Comparison of ENCODE assay signal across 17 cellular contexts in the genomic region with DNA sequence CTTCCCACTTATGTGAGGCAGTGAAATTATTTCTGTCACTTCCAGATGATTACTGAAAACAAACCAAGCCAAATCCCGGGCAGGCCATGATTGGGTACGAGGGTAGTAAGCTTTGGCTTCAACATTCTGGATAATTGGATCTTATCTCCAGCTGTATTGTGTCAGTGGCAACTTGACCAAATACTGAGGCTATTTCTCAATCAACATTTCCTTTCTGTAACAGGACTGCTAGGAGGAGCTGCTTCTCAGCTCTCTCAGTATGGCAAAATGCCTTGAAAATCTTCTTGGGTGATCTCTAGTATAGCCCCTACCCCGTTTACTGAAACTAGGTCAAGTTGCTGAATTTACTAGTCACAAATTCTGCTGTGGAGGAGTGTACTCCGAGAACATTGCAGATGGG.
DNase-seq lines count a peak whose midpoint lies in the region; ATAC-seq, FAIRE-seq and TF ChIP-seq lines count a peak whose summit lies in the region.
"Had no signal": no experiment of that assay in that cellular context is flagged by ENCODE, and none has a peak within 500 bp of the region (broad histone marks: within the 10 kb centered on the region; RNA-seq: fewer than 3 reads in every experiment).

No MANE protein-coding gene starts in this region.

- H3K4me2 ChIP-seq in A549 (peak overlapping the region; percentile 44), astrocyte (ENCODE audit: low read length) (no peak overlapping the region)

- H3K36me3 ChIP-seq in astrocyte (ENCODE audit: insufficient read depth, low read length) (no peaks in the 10 kb centered on the region), BE2C (no peaks in the 10 kb centered on the region)

- H3K4me3 Mint-ChIP-seq in astrocyte (ENCODE audit: unreplicated experiment): no peak overlapping the region
- H3K4me3 Mint-ChIP-seq in CD4-positive, alpha-beta T cell: no peak overlapping the region
- H3K4me3 Mint-ChIP-seq: CD14-positive monocyte, H9 had no signal

- H3K9me3 ChIP-seq in A549 (no peaks in the 10 kb centered on the region), astrocyte (ENCODE audit: insufficient read depth, low read depth, low read length) (no peaks in the 10 kb centered on the region), BE2C (no peaks in the 10 kb centered on the region)
- H3K9me3 ChIP-seq in CD4-positive, alpha-beta T cell (ENCODE audit: control insufficient read depth, low read length): no peaks in the 10 kb centered on the region

- peak in 1 of 2 experiments; percentile 57 for DNase-seq in A549 (ENCODE audit: low read depth in 1 of 2, low spot score in 1 of 2)
- peak; percentile 2 for DNase-seq in HCEC 1CT
- DNase-seq in astrocyte (ENCODE audit: low read depth): peak; percentile 13
- DNase-seq in inferior parietal cortex (ENCODE audit: extremely low spot score): peak; percentile 4
- no peak for DNase-seq in SIG-M5 treated with dmso at 0.1 percent for 504 hours (lab: John Stamatoyannopoulos, UW; ENCODE audit: unreplicated experiment)
- no peak for DNase-seq in NCI-H187 (lab: John Stamatoyannopoulos, UW)
- DNase-seq in CD4-positive, alpha-beta T cell: no peak
- no peak for DNase-seq in BE2C
- DNase-seq: COR-L47, H9, NCI-H1105 treated with DMSO at 0.1 percent for 48 hours, NCI-H187 treated with DMSO at 0.1 percent for 48 hours, SHP77 had no signal

- no peak for TF ChIP-seq EP300 in A549 (IDR thresholded peaks at IDR 0.05)

- H2AFZ ChIP-seq in astrocyte (ENCODE audit: low read depth, low read length): no peak overlapping the region

- POLR2A ChIA-PET in A549 (lab: Yijun Ruan, JAX): no interaction called here
- POLR2A ChIA-PET in CD4-positive, alpha-beta T cell (lab: Charles Lee): no interaction called here

- no peaks in the 10 kb centered on the region for H3K27me3 Mint-ChIP-seq in astrocyte (ENCODE audit: low read depth, unreplicated experiment)
- peaks cover 3% of the 10 kb centered on the region for H3K27me3 Mint-ChIP-seq in CD4-positive, alpha-beta T cell

- intact Hi-C loops in CD4-positive, alpha-beta T cell (cut with DNase I, micrococcal nuclease): no loop called here

- no peak overlapping the region for H3K9ac ChIP-seq in astrocyte (ENCODE audit: low read length)

- H4K20me1 ChIP-seq in astrocyte (ENCODE audit: insufficient read depth, low read length): no peaks in the 10 kb centered on the region

- ATAC-seq in A549: peak; percentile 17 to 34; a peak in 3 of 6 replicates
- ATAC-seq in CD4-positive, alpha-beta T cell (ENCODE audit: poor library complexity): no peak
- ATAC-seq: SK-N-SH treated with all-trans-retinoic acid at 6 μM for 48 hours had no signal

- H3K4me1 ChIP-seq in A549 (peaks cover 32% of the 10 kb centered on the region), astrocyte (ENCODE audit: insufficient read depth, low read length) (no peaks in the 10 kb centered on the region), BE2C (no peaks in the 10 kb centered on the region)

- FAIRE-seq in A549 (lab: Jason Lieb, UNC) (no peak), astrocyte (lab: Jason Lieb, UNC) (peak; percentile 73)
- FAIRE-seq: HTR-8/SVneo had no signal

- H3K27ac Mint-ChIP-seq in astrocyte (ENCODE audit: unreplicated experiment): no peak overlapping the region
- no peak overlapping the region for H3K27ac Mint-ChIP-seq in CD4-positive, alpha-beta T cell
- H3K27ac Mint-ChIP-seq: CD14-positive monocyte, H9 had no signal

- H3K27ac ChIP-seq in A549 (peak overlapping the region; percentile 29 to 75; a peak in 4 of 6 replicates), astrocyte (ENCODE audit: low read depth, low read length) (no peak overlapping the region)
- no peak overlapping the region for H3K27ac ChIP-seq in CD4-positive, alpha-beta T cell (ENCODE audit: low read depth, low read length)
- H3K27ac ChIP-seq: HL-60 had no signal

- TF ChIP-seq POLR2A in A549 (IDR thresholded peaks at IDR 0.05; ENCODE audit: low read length): no peak

- H3K4me3 ChIP-seq in A549 (no peak overlapping the region), astrocyte (ENCODE audit: insufficient read depth, low read depth, low read length) (no peak overlapping the region), BE2C (ENCODE audit: low read depth, low read length) (no peak overlapping the region)

- WGBS in A549 (ENCODE audit: missing lambda C conversion rate): 36% methylated on average over 4 of the region's 4 CpGs

- peaks cover 12% of the 10 kb centered on the region for H3K4me1 Mint-ChIP-seq in astrocyte (ENCODE audit: low read depth, unreplicated experiment)
- no peaks in the 10 kb centered on the region for H3K4me1 Mint-ChIP-seq in CD4-positive, alpha-beta T cell (ENCODE audit: low read depth)
- H3K4me1 Mint-ChIP-seq: CD14-positive monocyte had no signal

- CTCF ChIA-PET in A549 (lab: Yijun Ruan, JAX): interaction anchor here (0.8 to 2.3 kb wide), 3 partner anchors 12 to 198 kb away, joined by 3 to 6 read pairs (median 3); no protein-coding TSS in a partner anchor
- CTCF ChIA-PET in CD4-positive, alpha-beta T cell (lab: Charles Lee): no interaction called here

- no peaks in the 10 kb centered on the region for H3K79me2 ChIP-seq in astrocyte (ENCODE audit: insufficient read depth, low read length)

- no peak for TF ChIP-seq RAD21 in A549 (conservative IDR thresholded peaks at IDR 0.05 in 1 of 2, IDR thresholded peaks at IDR 0.05 in 1 of 2)

- no peaks in the 10 kb centered on the region for H3K9me3 Mint-ChIP-seq in astrocyte (ENCODE audit: unreplicated experiment)
- H3K9me3 Mint-ChIP-seq in CD4-positive, alpha-beta T cell: no peaks in the 10 kb centered on the region

- no peaks in the 10 kb centered on the region for H3K27me3 ChIP-seq in astrocyte (ENCODE audit: insufficient read depth, low read length)
- no peaks in the 10 kb centered on the region for H3K27me3 ChIP-seq in CD4-positive, alpha-beta T cell (ENCODE audit: control insufficient read depth, insufficient read depth, low read length)
- no peaks in the 10 kb centered on the region for H3K27me3 ChIP-seq in BE2C

- H3K36me3 Mint-ChIP-seq in astrocyte (ENCODE audit: low read depth, unreplicated experiment): no peaks in the 10 kb centered on the region
- no peaks in the 10 kb centered on the region for H3K36me3 Mint-ChIP-seq in CD4-positive, alpha-beta T cell (ENCODE audit: low read depth)
- H3K36me3 Mint-ChIP-seq: CD14-positive monocyte had no signal

- TF ChIP-seq CTCF in A549 (IDR thresholded peaks at IDR 0.05) (no peak), astrocyte (IDR thresholded peaks at IDR 0.05; ENCODE audit: insufficient read depth, low read depth, low read length) (no peak), BE2C (IDR thresholded peaks at IDR 0.05; ENCODE audit: low read depth, low read length) (no peak)
- no peak for TF ChIP-seq CTCF in CD4-positive, alpha-beta T cell (IDR thresholded peaks at IDR 0.05)

TF ChIP-seq in A549, 52 proteins besides CTCF, POLR2A, EP300 and RAD21:
- no peak for TF ChIP-seq TP53 (CRISPR knock-in tag; IDR thresholded peaks at IDR 0.05)
- no peak for TF ChIP-seq BHLHE40 (IDR thresholded peaks at IDR 0.05; ENCODE audit: low read depth, low read length)
- no peak for TF ChIP-seq HOXB5 (CRISPR knock-in tag; IDR thresholded peaks at IDR 0.05)
- TF ChIP-seq, protein P1, sequence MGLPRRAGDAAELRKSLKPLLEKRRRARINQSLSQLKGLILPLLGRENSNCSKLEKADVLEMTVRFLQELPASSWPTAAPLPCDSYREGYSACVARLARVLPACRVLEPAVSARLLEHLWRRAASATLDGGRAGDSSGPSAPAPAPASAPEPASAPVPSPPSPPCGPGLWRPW (IDR thresholded peaks at IDR 0.05): no peak

Comparison
In these comparisons a context has a peak if more than half of its experiments do, and no peak if none do; other contexts are left out.
1. DNase-seq: peak in HCEC 1CT (single experiment), astrocyte (single experiment) and inferior parietal cortex (single experiment); none in SIG-M5 treated with dmso at 0.1 percent for 504 hours (single experiment), NCI-H187 (0 of 2), CD4-positive, alpha-beta T cell (0 of 10) and BE2C (single experiment).
2. H3K27ac ChIP-seq: peak in A549 (2 of 2); none in astrocyte (single experiment) and CD4-positive, alpha-beta T cell (single experiment).